In the genomic region with DNA sequence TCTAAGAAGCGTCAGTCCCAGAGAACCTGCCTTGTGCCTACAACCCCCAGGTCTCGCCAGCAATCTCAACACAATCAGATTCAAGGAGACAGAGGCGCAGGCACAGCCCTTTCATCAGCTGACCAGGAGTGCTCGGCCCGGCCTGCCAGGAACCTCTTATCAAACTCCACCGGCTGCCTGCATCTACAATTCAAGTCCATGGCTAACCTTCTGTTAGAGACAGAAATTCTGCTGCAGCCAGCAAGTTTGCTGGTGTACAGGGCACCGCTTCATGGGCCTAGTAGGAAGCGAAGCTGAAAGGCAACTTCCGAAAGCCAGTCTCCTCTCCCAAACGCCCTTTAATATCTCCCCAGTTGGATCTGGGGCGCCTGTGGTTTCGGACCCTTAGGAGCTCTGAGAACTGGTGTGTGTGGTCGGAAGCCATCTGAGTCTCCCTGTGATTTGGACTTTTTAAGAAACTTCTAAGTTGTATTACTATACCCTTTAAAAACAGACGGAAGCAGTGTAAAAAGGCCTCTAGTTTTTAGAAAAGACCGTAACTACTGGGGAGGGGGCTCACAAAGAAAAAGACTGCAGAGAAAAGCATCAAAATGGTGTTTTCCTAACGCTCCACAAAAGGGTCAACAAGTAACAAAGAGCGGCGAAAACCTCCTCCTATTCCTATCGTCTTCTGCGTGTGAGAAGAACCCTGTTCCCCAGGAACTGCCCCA, we compare ENCODE assay signal across 8 cellular contexts. TPM values are rescaled to one million over a fixed set of nuclear protein-coding genes. Genes with fewer than 3 reads are reported as not detected.
DNase-seq lines count a peak whose midpoint lies in the region; ATAC-seq and TF ChIP-seq lines count a peak whose summit lies in the region.

No MANE protein-coding gene starts in this region.

- TF ChIP-seq CTCF in Calu3 (IDR thresholded peaks at IDR 0.05; ENCODE audit: unreplicated experiment) (no peak), fibroblast of mammary gland (conservative IDR thresholded peaks at IDR 0.05; ENCODE audit: control insufficient read depth, insufficient read depth, low read depth, low read length) (no peak)

- BruUV-seq in Calu3 (replicated peaks; lab: Mats Ljungman, UMichigan) = TSS peak; percentile 36

- CTCF ChIA-PET in Calu3 (lab: Charles Lee) = no interaction called here
- CTCF ChIA-PET in activated CD4-positive, alpha-beta memory T cell treated with anti-CD3 and anti-CD28 coated beads, Interleukin-2, amount 10 ng/mL, durations not matched to agents 7 days and 5 days (lab: Charles Lee) = interaction anchor here (0.8 to 1.3 kb wide), 3 partner anchors 20 to 52 kb away, joined by 3 to 7 read pairs (median 3); no protein-coding TSS in a partner anchor

- H3K4me3 Mint-ChIP-seq in Calu3 (ENCODE audit: low read depth, unreplicated experiment) = peak overlapping the region; percentile 85
- peak overlapping the region; percentile 99 for H3K4me3 Mint-ChIP-seq in activated CD4-positive, alpha-beta memory T cell treated with anti-CD3 and anti-CD28 coated beads, Interleukin-2, amount 10 ng/mL, durations not matched to agents 7 days and 5 days
- H3K4me3 Mint-ChIP-seq in naive thymus-derived CD8-positive, alpha-beta T cell = peak overlapping the region; percentile 91 to 99 (median 98)

- intact Hi-C loops in Calu3 (cut with micrococcal nuclease; ENCODE audit: unreplicated experiment) = loop anchor here (5.0 kb wide), 1 partner anchor 50 kb away; no protein-coding TSS in a partner anchor

- peaks cover 80% of the 10 kb centered on the region for H3K36me3 Mint-ChIP-seq in Calu3 (ENCODE audit: insufficient read depth, unreplicated experiment)
- peaks cover 55% of the 10 kb centered on the region for H3K36me3 Mint-ChIP-seq in activated CD4-positive, alpha-beta memory T cell treated with anti-CD3 and anti-CD28 coated beads, Interleukin-2, amount 10 ng/mL, durations not matched to agents 7 days and 5 days (ENCODE audit: low read depth)
- peaks cover 0 to 35% (median 12%) of the 10 kb centered on the region in 3 donors for H3K36me3 Mint-ChIP-seq in naive thymus-derived CD8-positive, alpha-beta T cell

- ATAC-seq in naive thymus-derived CD8-positive, alpha-beta T cell = no peak
- ATAC-seq in HG02885 (IDR thresholded peaks at IDR 0.05; ENCODE audit: poor library complexity, unreplicated experiment) = no peak
- ATAC-seq in HG03469 (IDR thresholded peaks at IDR 0.05; ENCODE audit: unreplicated experiment) = no peak
- ATAC-seq in GM21367 (IDR thresholded peaks at IDR 0.05; ENCODE audit: unreplicated experiment) = no peak

- POLR2A ChIA-PET in activated CD4-positive, alpha-beta memory T cell treated with anti-CD3 and anti-CD28 coated beads, Interleukin-2, amount 10 ng/mL, durations not matched to agents 7 days and 5 days (lab: Charles Lee) = interaction anchor here (0.8 to 5.7 kb wide), 13 partner anchors 9 to 227 kb away, joined by 3 to 64 read pairs (median 5); a partner anchor contains a TSS
- POLR2A ChIA-PET in naive thymus-derived CD8-positive, alpha-beta T cell (lab: Charles Lee) = interaction anchor here (0.6 to 2.4 kb wide), 8 partner anchors 9 to 52 kb away, joined by 3 to 33 read pairs (median 6); no protein-coding TSS in a partner anchor

- H3K4me3 ChIP-seq in fibroblast of mammary gland (ENCODE audit: control insufficient read depth, low read depth, low read length) = peak overlapping the region; percentile 57

- no peaks in the 10 kb centered on the region for H3K9me3 Mint-ChIP-seq in Calu3 (ENCODE audit: low read depth, unreplicated experiment)
- no peaks in the 10 kb centered on the region for H3K9me3 Mint-ChIP-seq in activated CD4-positive, alpha-beta memory T cell treated with anti-CD3 and anti-CD28 coated beads, Interleukin-2, amount 10 ng/mL, durations not matched to agents 7 days and 5 days
- H3K9me3 Mint-ChIP-seq in naive thymus-derived CD8-positive, alpha-beta T cell = peaks cover 0 to 8% (median 0%) of the 10 kb centered on the region in 9 donors

- DNase-seq in Calu3 = no peak
- peak; percentile 52 for DNase-seq in M059J (ENCODE audit: low read depth)
- peak; percentile 49 for DNase-seq in activated CD4-positive, alpha-beta memory T cell treated with anti-CD3 and anti-CD28 coated beads, Interleukin-2, amount 10 ng/mL, durations not matched to agents 7 days and 5 days
- DNase-seq in fibroblast of mammary gland (ENCODE audit: low read depth) = no peak
- DNase-seq in naive thymus-derived CD8-positive, alpha-beta T cell = peak in 4 of 10 donors; percentile 43 to 69 (median 50)

- no peaks in the 10 kb centered on the region for H3K27me3 Mint-ChIP-seq in Calu3 (ENCODE audit: unreplicated experiment)
- no peaks in the 10 kb centered on the region for H3K27me3 Mint-ChIP-seq in activated CD4-positive, alpha-beta memory T cell treated with anti-CD3 and anti-CD28 coated beads, Interleukin-2, amount 10 ng/mL, durations not matched to agents 7 days and 5 days
- H3K27me3 Mint-ChIP-seq in naive thymus-derived CD8-positive, alpha-beta T cell = no peaks in the 10 kb centered on the region

- peak overlapping the region; percentile 97 for H3K27ac Mint-ChIP-seq in Calu3 (ENCODE audit: unreplicated experiment)
- H3K27ac Mint-ChIP-seq in activated CD4-positive, alpha-beta memory T cell treated with anti-CD3 and anti-CD28 coated beads, Interleukin-2, amount 10 ng/mL, durations not matched to agents 7 days and 5 days = peak overlapping the region; percentile 98
- peak overlapping the region; percentile 97 to 100 (median 98) for H3K27ac Mint-ChIP-seq in naive thymus-derived CD8-positive, alpha-beta T cell

- peaks cover 21% of the 10 kb centered on the region for H3K4me1 Mint-ChIP-seq in Calu3 (ENCODE audit: low read depth, unreplicated experiment)
- peaks cover 48% of the 10 kb centered on the region for H3K4me1 Mint-ChIP-seq in activated CD4-positive, alpha-beta memory T cell treated with anti-CD3 and anti-CD28 coated beads, Interleukin-2, amount 10 ng/mL, durations not matched to agents 7 days and 5 days
- peaks cover 38 to 61% (median 56%) of the 10 kb centered on the region in 4 donors for H3K4me1 Mint-ChIP-seq in naive thymus-derived CD8-positive, alpha-beta T cell

RNA-seq across cellular contexts. Expression of a gene that starts 1.7 kb away (rescaled TPM):
- 935 and 954 TPM in 2 replicates for total RNA-seq in Calu3 (2022)
- 139 and 224 TPM in 2 replicates for total RNA-seq in M059J (2014; rRNA removed; shearing (Covaris generic))
- 100 to 1,000 TPM; 225 to 228 TPM for total RNA-seq in activated CD4-positive, alpha-beta memory T cell treated with anti-CD3 and anti-CD28 coated beads, Interleukin-2, amount 10 ng/mL, durations not matched to agents 7 days and 5 days
- total RNA-seq in naive thymus-derived CD8-positive, alpha-beta T cell = 100 to 1,000 TPM; 202 to 212 TPM
- polyA plus RNA-seq in naive thymus-derived CD8-positive, alpha-beta T cell = 100 to 1,000 TPM; 127 to 168 (median 143) TPM

Comparison
In these comparisons a context has a peak if more than half of its experiments do, and no peak if none do; other contexts are left out.
1. DNase-seq: peak in M059J (single experiment) and activated CD4-positive, alpha-beta memory T cell treated with anti-CD3 and anti-CD28 coated beads, Interleukin-2, amount 10 ng/mL, durations not matched to agents 7 days and 5 days (single experiment); none in Calu3 (single experiment) and fibroblast of mammary gland (single experiment).
2. Peak in every context shown above with its lines, with median percentiles within 50 percentile points of each other: H3K27ac Mint-ChIP-seq and H3K4me3 Mint-ChIP-seq.